In the genomic region with DNA sequence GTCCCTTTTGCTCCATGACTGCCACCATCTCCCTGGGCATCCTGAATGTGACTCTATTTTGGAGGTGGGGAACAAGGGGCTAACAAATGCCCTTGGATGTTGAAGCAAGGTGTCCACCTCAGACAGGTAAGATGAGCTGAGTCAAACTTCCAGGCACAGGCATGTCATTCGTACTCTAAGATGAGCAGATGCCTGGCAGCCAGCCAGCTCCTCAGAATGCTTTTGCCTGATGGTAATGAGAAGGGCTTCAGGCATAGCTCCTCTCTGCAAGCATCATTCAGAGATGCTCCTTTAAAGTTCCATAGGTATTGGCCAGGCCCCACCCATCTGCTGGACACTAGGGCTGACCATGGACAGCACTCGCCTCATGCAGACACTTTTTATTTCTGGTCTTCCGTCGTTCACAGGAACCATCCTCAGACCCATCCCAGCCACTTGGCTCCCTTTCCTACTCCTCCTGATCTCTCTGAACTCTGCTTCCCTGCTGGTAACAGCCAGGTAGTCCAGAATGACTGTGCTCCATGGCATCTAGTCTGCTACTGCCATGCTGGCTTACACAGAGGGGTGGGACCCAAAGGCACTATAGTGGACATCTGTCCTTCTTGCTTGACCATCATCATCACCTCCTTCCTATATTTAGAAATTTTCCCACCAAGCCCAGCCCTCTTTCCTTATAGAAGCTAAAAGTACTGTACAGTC, we compare ENCODE assay signal across 26 cellular contexts.
DNase-seq lines count a peak whose midpoint lies in the region; ATAC-seq and TF ChIP-seq lines count a peak whose summit lies in the region.
"Had no signal": no experiment of that assay in that cellular context is flagged by ENCODE, and none has a peak within 500 bp of the region (broad histone marks: within the 10 kb centered on the region; RNA-seq: fewer than 3 reads in every experiment).

No MANE protein-coding gene starts in this region.

- dilution Hi-C loops in mammary epithelial cell (cut with HindIII; ENCODE audit: low sequenced_read_pairs): no loop called here

- no peak overlapping the region for H2AFZ ChIP-seq in mammary epithelial cell (ENCODE audit: low read depth, low read length)
- H2AFZ ChIP-seq: PC-9 had no signal

- H3K9ac ChIP-seq in mammary epithelial cell (ENCODE audit: insufficient read depth, low read length): no peak overlapping the region
- H3K9ac ChIP-seq: BLaER1 had no signal

- H3K4me1 ChIP-seq in heart right ventricle (no peaks in the 10 kb centered on the region), mammary epithelial cell (ENCODE audit: insufficient read depth, low read length) (no peaks in the 10 kb centered on the region), lower lobe of right lung (no peaks in the 10 kb centered on the region)
- H3K4me1 ChIP-seq: BLaER1 had no signal

- no TSS peak for BruUV-seq in mammary epithelial cell (replicated peaks; lab: Mats Ljungman, UMichigan)

- ATAC-seq in Right ventricle myocardium inferior: no peak
- no peak for ATAC-seq in heart right ventricle
- ATAC-seq in lower lobe of right lung: no peak

- H3K27me3 ChIP-seq in heart right ventricle (no peaks in the 10 kb centered on the region), mammary epithelial cell (ENCODE audit: insufficient read depth, low read length) (no peaks in the 10 kb centered on the region), lower lobe of right lung (ENCODE audit: low read depth) (no peaks in the 10 kb centered on the region)
- H3K27me3 ChIP-seq: BLaER1, MG63 had no signal

- intact Hi-C loops in Right ventricle myocardium inferior (cut with DNase I): no loop called here
- intact Hi-C loops in heart right ventricle (cut with DNase I): no loop called here
- intact Hi-C loops in mammary epithelial cell (cut with micrococcal nuclease): no loop called here
- intact Hi-C loops in lower lobe of right lung (cut with DNase I): no loop called here

- no peaks in the 10 kb centered on the region for H4K20me1 ChIP-seq in mammary epithelial cell (ENCODE audit: insufficient read depth, low read length)
- H4K20me1 ChIP-seq: BLaER1 had no signal

- H3K9me3 ChIP-seq in heart right ventricle: peaks cover 0 to 8% (median 0%) of the 10 kb centered on the region in 11 donors
- H3K9me3 ChIP-seq in mammary epithelial cell (replicated peaks; ENCODE audit: insufficient read depth, low read length): no peaks in the 10 kb centered on the region
- H3K9me3 ChIP-seq in lower lobe of right lung: no peaks in the 10 kb centered on the region
- H3K9me3 ChIP-seq: BLaER1, Caco-2, MG63 had no signal

- H3K36me3 ChIP-seq in heart right ventricle (no peaks in the 10 kb centered on the region), mammary epithelial cell (ENCODE audit: insufficient read depth, low read length) (no peaks in the 10 kb centered on the region), lower lobe of right lung (no peaks in the 10 kb centered on the region)
- H3K36me3 ChIP-seq: BLaER1, MG63 had no signal

- 82 to 89% methylated on average over 4 of the region's 4 CpGs for WGBS in heart right ventricle, 2 donors
- 65% methylated on average over 4 of the region's 4 CpGs for WGBS in mammary epithelial cell (ENCODE audit: low coverage, missing lambda C conversion rate)

- CTCF ChIA-PET in mammary epithelial cell (lab: Charles Lee; ENCODE audit: low non-redundant PET): interaction anchor here (0.6 kb wide), 1 partner anchor 25 kb away, joined by 5 read pairs; no protein-coding TSS in a partner anchor

- no peak for TF ChIP-seq CTCF in heart right ventricle (IDR thresholded peaks at IDR 0.05)
- no peak for TF ChIP-seq CTCF in mammary epithelial cell (conservative IDR thresholded peaks at IDR 0.05 in 1 of 2, IDR thresholded peaks at IDR 0.05 in 1 of 2; ENCODE audit: extremely low read depth in 1 of 2, insufficient read depth in 1 of 2, low read depth in 1 of 2, low read length in 2 of 2)
- TF ChIP-seq CTCF in lower lobe of right lung (IDR thresholded peaks at IDR 0.05): no peak

- H3K4me3 ChIP-seq in heart right ventricle (no peak overlapping the region), mammary epithelial cell (replicated peaks in 1 of 3; ENCODE audit: insufficient read depth in 1 of 3, low read depth in 2 of 3, low read length in 3 of 3) (no peak overlapping the region), lower lobe of right lung (no peak overlapping the region)
- H3K4me3 ChIP-seq: BLaER1, MG63, PC-9 had no signal

- no peak overlapping the region for H3K27ac ChIP-seq in heart right ventricle
- H3K27ac ChIP-seq in mammary epithelial cell (ENCODE audit: insufficient read depth, low read depth, low read length): no peak overlapping the region
- no peak overlapping the region for H3K27ac ChIP-seq in lower lobe of right lung
- H3K27ac ChIP-seq: 22Rv1, BLaER1, PC-9 had no signal

- in situ Hi-C loops in mammary epithelial cell (cut with MboI; ENCODE audit: low sequenced_read_pairs in 2 of 2): no loop called here

- H3K79me2 ChIP-seq in mammary epithelial cell (ENCODE audit: insufficient read depth, low read length): no peaks in the 10 kb centered on the region

- peak; percentile 24 for DNase-seq in DMS 273 (lab: John Stamatoyannopoulos, UW; ENCODE audit: unreplicated experiment)
- no peak for DNase-seq in DMS 273 treated with DMSO at 0.1 percent for 48 hours (lab: John Stamatoyannopoulos, UW)
- peak; percentile 66 for DNase-seq in Right ventricle myocardium inferior (ENCODE audit: missing footprints)
- no peak for DNase-seq in heart right ventricle
- DNase-seq in mammary epithelial cell: peak; percentile 32
- DNase-seq in lower lobe of right lung: peak; percentile 43
- no peak for DNase-seq in activated CD4-positive, alpha-beta T cell treated with anti-CD3 and anti-CD28 coated beads for 48 hours
- DNase-seq in NCI-H2227 treated with DMSO at 0.1 percent for 48 hours (lab: John Stamatoyannopoulos, UW): no peak
- DNase-seq: ACHN; Caco-2; CD4-positive, alpha-beta T cell; EL; GF-D8; H7; HFFc6; Kasumi-1; MG63; NCI-H1436; NCI-H187 treated with DMSO at 0.1 percent for 48 hours; NCI-H2107; NCI-H524 treated with DMSO at 0.1 percent for 48 hours; PC-9; RPMI8226; SIG-M5 had no signal

- no peak overlapping the region for H3K4me2 ChIP-seq in mammary epithelial cell (ENCODE audit: insufficient read depth, low read depth, low read length)
- H3K4me2 ChIP-seq: BLaER1, PC-9 had no signal

Comparison
In these comparisons a context has a peak if more than half of its experiments do, and no peak if none do; other contexts are left out.
1. DNase-seq: peak in DMS 273 (single experiment), Right ventricle myocardium inferior (single experiment), mammary epithelial cell (single experiment) and lower lobe of right lung (single experiment); none in DMS 273 treated with DMSO at 0.1 percent for 48 hours (single experiment), heart right ventricle (0 of 2), activated CD4-positive, alpha-beta T cell treated with anti-CD3 and anti-CD28 coated beads for 48 hours (single experiment) and NCI-H2227 treated with DMSO at 0.1 percent for 48 hours (single experiment).